ENCODE assay signal across 33 cellular contexts in the genomic region with DNA sequence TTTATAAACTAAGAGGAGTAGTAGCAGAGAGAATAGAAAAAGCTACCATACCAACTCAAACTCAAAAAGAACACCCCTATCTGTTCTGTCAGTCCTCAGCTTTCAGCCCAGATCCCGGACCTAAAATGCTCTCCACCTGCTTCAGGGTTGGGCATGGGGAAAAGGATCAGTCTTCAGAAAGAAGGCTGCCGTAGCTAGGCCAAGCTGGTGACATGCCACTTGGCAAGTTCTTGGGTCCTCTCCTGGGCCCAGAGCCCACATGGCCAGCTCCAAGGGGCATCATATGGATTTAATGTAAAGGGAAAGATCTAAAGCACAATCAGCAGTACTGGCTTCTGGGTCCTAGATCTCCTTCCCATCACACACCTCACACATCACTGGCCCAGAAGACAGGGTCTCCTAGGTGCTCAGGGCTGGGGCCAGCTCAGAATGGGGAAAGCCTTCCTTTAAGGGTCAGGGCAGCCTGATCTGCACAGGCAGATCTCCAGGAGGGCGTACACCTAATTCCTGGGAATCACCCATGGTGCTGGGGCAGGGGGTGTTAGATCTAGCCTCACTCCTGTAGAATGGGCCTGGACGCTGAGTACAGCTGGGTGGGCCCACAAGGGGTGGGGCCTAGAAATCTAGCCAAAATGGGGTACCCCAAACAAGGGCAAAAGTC. TPM values are rescaled to one million over a fixed set of nuclear protein-coding genes. Genes with fewer than 3 reads are reported as not detected.
DNase-seq lines count a peak whose midpoint lies in the region; ATAC-seq and TF ChIP-seq lines count a peak whose summit lies in the region.
"Had no signal": no experiment of that assay in that cellular context is flagged by ENCODE, and none has a peak within 500 bp of the region (broad histone marks: within the 10 kb centered on the region; RNA-seq: fewer than 3 reads in every experiment).

No MANE protein-coding gene starts in this region.

- no peak overlapping the region for H3K56ac ChIP-seq in mesendoderm (ENCODE audit: low read length)

- no CpG with 5 or more reads among the region's 4 CpGs for WGBS in mesendoderm (ENCODE audit: extremely low coverage, insufficient coverage, low lambda C conversion rate)
- WGBS in transverse colon (ENCODE audit: low coverage in 1 of 2), 2 donors = 80 to 89% methylated on average over 1 to 4 of the region's 4 CpGs
- WGBS in upper lobe of left lung, 2 donors = 86 to 89% methylated on average over 4 of the region's 4 CpGs
- WGBS in testis, 2 donors = 90 to 94% methylated on average over 4 of the region's 4 CpGs

- H3K36me3 Mint-ChIP-seq in activated CD4-positive, alpha-beta T cell treated with anti-CD3 and anti-CD28 coated beads, Interleukin-2, amount 10 ng/mL, durations not matched to agents 24 days and 14 days (ENCODE audit: low read depth) = peaks cover 13% of the 10 kb centered on the region
- H3K36me3 Mint-ChIP-seq in stimulated activated naive B cell treated with anti-CD40 and anti-IgM and Interleukin-4, amounts not matched to agents 10 μg/mL and 1 μg/mL and 100 μg/mL, for 72 hours = peaks cover 3 to 13% of the 10 kb centered on the region in 2 donors
- H3K36me3 Mint-ChIP-seq: CD4-positive, alpha-beta memory T cell had no signal

- H3K4me3 ChIP-seq in WERI-Rb-1 (ENCODE audit: low read depth, low read length) (no peak overlapping the region), mesendoderm (ENCODE audit: low read length) (no peak overlapping the region), transverse colon (no peak overlapping the region), upper lobe of left lung (no peak overlapping the region), testis (no peak overlapping the region)
- H3K4me3 ChIP-seq: Peyer's patch, right lobe of liver, uterus had no signal

- no peaks in the 10 kb centered on the region for H3K79me1 ChIP-seq in mesendoderm (ENCODE audit: low read length)

- H3K4me1 Mint-ChIP-seq in activated CD4-positive, alpha-beta T cell treated with anti-CD3 and anti-CD28 coated beads, Interleukin-2, amount 10 ng/mL, durations not matched to agents 24 days and 14 days = peaks cover 12% of the 10 kb centered on the region
- peaks cover 21 to 40% of the 10 kb centered on the region in 2 donors for H3K4me1 Mint-ChIP-seq in stimulated activated naive B cell treated with anti-CD40 and anti-IgM and Interleukin-4, amounts not matched to agents 10 μg/mL and 1 μg/mL and 100 μg/mL, for 72 hours

- no peak overlapping the region for H3K23ac ChIP-seq in mesendoderm (ENCODE audit: low read length)

- H2BK15ac ChIP-seq in mesendoderm (replicated peaks; ENCODE audit: low read depth) = no peak overlapping the region

- no peaks in the 10 kb centered on the region for H3K79me2 ChIP-seq in mesendoderm (ENCODE audit: control insufficient read depth, insufficient read depth, low read length)

- TF ChIP-seq POLR2A in transverse colon (IDR thresholded peaks at IDR 0.05) (no peak), upper lobe of left lung (IDR thresholded peaks at IDR 0.05) (no peak), testis (IDR thresholded peaks at IDR 0.05) (no peak)

- H3K4me1 ChIP-seq in mesendoderm (ENCODE audit: control insufficient read depth, low read depth, low read length) (peaks cover 8% of the 10 kb centered on the region), transverse colon (peaks cover 6 to 54% (median 45%) of the 10 kb centered on the region in 4 donors), upper lobe of left lung (peaks cover 36 to 71% (median 45%) of the 10 kb centered on the region in 4 donors), testis (peaks cover 8% of the 10 kb centered on the region)

- H3K9me3 ChIP-seq in WERI-Rb-1 (ENCODE audit: severe bottlenecking) = peaks cover 4% of the 10 kb centered on the region
- H3K9me3 ChIP-seq in transverse colon = no peaks in the 10 kb centered on the region
- H3K9me3 ChIP-seq in upper lobe of left lung = no peaks in the 10 kb centered on the region
- no peaks in the 10 kb centered on the region for H3K9me3 ChIP-seq in testis
- H3K9me3 ChIP-seq: right lobe of liver, suprapubic skin, uterus had no signal

- no peak overlapping the region for H3K4me3 Mint-ChIP-seq in activated CD4-positive, alpha-beta T cell treated with anti-CD3 and anti-CD28 coated beads, Interleukin-2, amount 10 ng/mL, durations not matched to agents 24 days and 14 days
- no peak overlapping the region for H3K4me3 Mint-ChIP-seq in stimulated activated naive B cell treated with anti-CD40 and anti-IgM and Interleukin-4, amounts not matched to agents 10 μg/mL and 1 μg/mL and 100 μg/mL, for 72 hours
- H3K4me3 Mint-ChIP-seq: activated T-cell treated with anti-CD3 and anti-CD28 coated beads, Interleukin-2, amount 50 U/mL, for 24 hours; stimulated activated effector memory CD8-positive, alpha-beta T cell treated with anti-CD3 and anti-CD28 coated beads, Interleukin-12 subunit alpha, Interleukin-12 subunit beta, amount 100 ng/mL, for 72 hours had no signal

- no peak overlapping the region for H3K9ac ChIP-seq in mesendoderm (ENCODE audit: low read length)

- H3K4ac ChIP-seq in mesendoderm (ENCODE audit: low read depth, low read length) = no peak overlapping the region

- DNase-seq in activated CD4-positive, alpha-beta T cell treated with anti-CD3 and anti-CD28 coated beads, Interleukin-2, amount 10 ng/mL, durations not matched to agents 24 days and 14 days = no peak
- no peak for DNase-seq in activated CD4-positive, alpha-beta T cell treated with anti-CD3 and anti-CD28 coated beads, Interleukin-2, amount 50 U/mL, for 48 hours
- DNase-seq in WERI-Rb-1 (no peak), mesendoderm (no peak), transverse colon (no peak), upper lobe of left lung (no peak), testis (no peak)
- DNase-seq in stimulated activated naive B cell treated with anti-CD40 and anti-IgM and Interleukin-4, amounts not matched to agents 10 μg/mL and 1 μg/mL and 100 μg/mL, for 72 hours = no peak
- DNase-seq: activated T-cell treated with anti-CD3 and anti-CD28 coated beads, Interleukin-2, amount 50 U/mL, for 24 hours; AML-193; CD4-positive, alpha-beta memory T cell; DMS 273 treated with DMSO at 0.1 percent for 48 hours; effector CD8-positive, alpha-beta T cell; EL; erythroblast; GOT3; kidney; NCI-H1105; NCI-H2029; NCI-H226; nephron progenitor cell; Peyer's patch; right lobe of liver; SIG-M5; stimulated activated CD4-positive, alpha-beta T cell treated with anti-CD3 and anti-CD28 coated beads, Interleukin-12 subunit alpha, Interleukin-12 subunit beta, amount 100 ng/mL, for 4 hours; stimulated activated CD4-positive, alpha-beta T cell treated with anti-CD3 and anti-CD28 coated beads, Interleukin-4, amount 100 ng/mL, for 24 hours; uterus had no signal

- no peak overlapping the region for H2BK120ac ChIP-seq in mesendoderm (ENCODE audit: low read depth, low read length)

- H3K27me3 ChIP-seq in WERI-Rb-1 (ENCODE audit: insufficient read depth, low read depth, severe bottlenecking) (peaks cover 10% of the 10 kb centered on the region), mesendoderm (ENCODE audit: insufficient read depth, low read length, poor library complexity) (peaks cover 54% of the 10 kb centered on the region), transverse colon (peaks cover 99% of the 10 kb centered on the region), upper lobe of left lung (peaks cover 4 to 92% (median 54%) of the 10 kb centered on the region in 4 donors), testis (no peaks in the 10 kb centered on the region)

- no peak overlapping the region for H3K4me2 ChIP-seq in mesendoderm (ENCODE audit: low read length)

- peaks cover 74% of the 10 kb centered on the region for H3K27me3 Mint-ChIP-seq in activated CD4-positive, alpha-beta T cell treated with anti-CD3 and anti-CD28 coated beads, Interleukin-2, amount 10 ng/mL, durations not matched to agents 24 days and 14 days
- H3K27me3 Mint-ChIP-seq in stimulated activated naive B cell treated with anti-CD40 and anti-IgM and Interleukin-4, amounts not matched to agents 10 μg/mL and 1 μg/mL and 100 μg/mL, for 72 hours = peaks cover 75 to 90% of the 10 kb centered on the region in 2 donors

- no peak overlapping the region for H3K18ac ChIP-seq in mesendoderm (ENCODE audit: low read length)

- in situ Hi-C loops in transverse colon (cut with MboI; ENCODE audit: low pct_ligation_motif_present in 1 of 4, low pct_unique_long_range_greater_than_20kb in 1 of 4, low sequenced_read_pairs in 3 of 4) = no loop called here

- no peak for TF ChIP-seq EP300 in transverse colon (IDR thresholded peaks at IDR 0.05; ENCODE audit: low read depth)
- no peak for TF ChIP-seq EP300 in upper lobe of left lung (IDR thresholded peaks at IDR 0.05)

- peak overlapping the region; percentile 29 for H3K27ac Mint-ChIP-seq in activated CD4-positive, alpha-beta T cell treated with anti-CD3 and anti-CD28 coated beads, Interleukin-2, amount 10 ng/mL, durations not matched to agents 24 days and 14 days
- H3K27ac Mint-ChIP-seq in stimulated activated naive B cell treated with anti-CD40 and anti-IgM and Interleukin-4, amounts not matched to agents 10 μg/mL and 1 μg/mL and 100 μg/mL, for 72 hours = peak overlapping the region; percentile 69
- H3K27ac Mint-ChIP-seq: activated T-cell treated with anti-CD3 and anti-CD28 coated beads, Interleukin-2, amount 50 U/mL, for 24 hours; CD4-positive, alpha-beta memory T cell; nephron progenitor cell; stimulated activated effector memory CD8-positive, alpha-beta T cell treated with anti-CD3 and anti-CD28 coated beads, Interleukin-12 subunit alpha, Interleukin-12 subunit beta, amount 100 ng/mL, for 72 hours had no signal

- no peak overlapping the region for H2BK5ac ChIP-seq in mesendoderm (ENCODE audit: low read length)

- H3K27ac ChIP-seq in WERI-Rb-1 (peak overlapping the region; percentile 75; the same call in 1 of the 2 replicates), mesendoderm (ENCODE audit: low read depth, low read length) (no peak overlapping the region), transverse colon (no peak overlapping the region), upper lobe of left lung (no peak overlapping the region), testis (no peak overlapping the region)
- H3K27ac ChIP-seq: Peyer's patch, right lobe of liver, suprapubic skin, uterus had no signal

- no peak overlapping the region for H4K5ac ChIP-seq in mesendoderm (ENCODE audit: low read length)

- H3K36me3 ChIP-seq in WERI-Rb-1 (peaks cover 4% of the 10 kb centered on the region), mesendoderm (ENCODE audit: control insufficient read depth, insufficient read depth, low read length) (no peaks in the 10 kb centered on the region), transverse colon (no peaks in the 10 kb centered on the region), upper lobe of left lung (no peaks in the 10 kb centered on the region), testis (ENCODE audit: low read depth, missing control alignments) (no peaks in the 10 kb centered on the region)
- H3K36me3 ChIP-seq: Peyer's patch, right lobe of liver, suprapubic skin, uterus had no signal

- intact Hi-C loops in activated CD4-positive, alpha-beta T cell treated with anti-CD3 and anti-CD28 coated beads, Interleukin-2, amount 10 ng/mL, durations not matched to agents 24 days and 14 days (cut with micrococcal nuclease) = loop anchor here (10.0 kb wide), 1 partner anchor 861 kb away; the partner anchor contains the start of gene GFRA1
- intact Hi-C loops in transverse colon (cut with DNase I; ENCODE audit: low total_unique reads) (no loop called here), testis (cut with DNase I; ENCODE audit: low total_unique reads) (no loop called here)

- no peak overlapping the region for H4K8ac ChIP-seq in mesendoderm (ENCODE audit: low read depth, low read length)

- TF ChIP-seq CTCF in WERI-Rb-1 (IDR thresholded peaks at IDR 0.05; ENCODE audit: low read depth, low read length) (no peak), transverse colon (IDR thresholded peaks at IDR 0.05) (no peak), upper lobe of left lung (IDR thresholded peaks at IDR 0.05) (no peak), testis (IDR thresholded peaks at IDR 0.05) (no peak)

- H2AK5ac ChIP-seq in mesendoderm (ENCODE audit: low read length) = peak overlapping the region; percentile 74

- peaks cover 7% of the 10 kb centered on the region for H3K9me3 Mint-ChIP-seq in activated CD4-positive, alpha-beta T cell treated with anti-CD3 and anti-CD28 coated beads, Interleukin-2, amount 10 ng/mL, durations not matched to agents 24 days and 14 days
- no peaks in the 10 kb centered on the region for H3K9me3 Mint-ChIP-seq in stimulated activated naive B cell treated with anti-CD40 and anti-IgM and Interleukin-4, amounts not matched to agents 10 μg/mL and 1 μg/mL and 100 μg/mL, for 72 hours
- H3K9me3 Mint-ChIP-seq: activated T-cell treated with anti-CD3 and anti-CD28 coated beads, Interleukin-2, amount 50 U/mL, for 24 hours; nephron progenitor cell; stimulated activated effector memory CD8-positive, alpha-beta T cell treated with anti-CD3 and anti-CD28 coated beads, Interleukin-12 subunit alpha, Interleukin-12 subunit beta, amount 100 ng/mL, for 72 hours had no signal

- ATAC-seq in stimulated activated naive B cell treated with anti-CD40 and anti-IgM and Interleukin-4, amounts not matched to agents 10 μg/mL and 1 μg/mL and 100 μg/mL, for 72 hours (replicated peaks) = no peak
- ATAC-seq in upper lobe of left lung (ENCODE audit: low FRiP score in 2 of 2) = no peak
- ATAC-seq: right lobe of liver; stimulated activated effector memory CD8-positive, alpha-beta T cell treated with anti-CD3 and anti-CD28 coated beads, Interleukin-12 subunit alpha, Interleukin-12 subunit beta, amount 100 ng/mL, for 72 hours had no signal

RNA-seq across cellular contexts. Expression of gene VAX1, which starts 2.5 kb away (rescaled TPM):
- not detected in 2 replicates for total RNA-seq in activated CD4-positive, alpha-beta T cell treated with anti-CD3 and anti-CD28 coated beads, Interleukin-2, amount 10 ng/mL, durations not matched to agents 24 days and 14 days
- polyA plus RNA-seq in mesendoderm (2013, experiment 1 of 2) = 0.14 TPM
- polyA plus RNA-seq in mesendoderm (2013, experiment 2 of 2) = 0.15 TPM
- total RNA-seq in transverse colon (not detected), upper lobe of left lung (not detected), testis (under 1 TPM; 0.56 to 0.71 TPM)
- polyA plus RNA-seq in testis (ENCODE audit: insufficient read depth, low read depth, low replicate concordance) = 0.47 TPM
- total RNA-seq: bronchial epithelial cell; CD4-positive, alpha-beta memory T cell; kidney; liver; MCF 10A; mononuclear cell; Peyer's patch; right lobe of liver; suprapubic skin; uterus had no signal
- polyA plus RNA-seq: CD4-positive, alpha-beta memory T cell; liver had no signal
